33 cellular contexts compared by ENCODE assay signal in the genomic region with DNA sequence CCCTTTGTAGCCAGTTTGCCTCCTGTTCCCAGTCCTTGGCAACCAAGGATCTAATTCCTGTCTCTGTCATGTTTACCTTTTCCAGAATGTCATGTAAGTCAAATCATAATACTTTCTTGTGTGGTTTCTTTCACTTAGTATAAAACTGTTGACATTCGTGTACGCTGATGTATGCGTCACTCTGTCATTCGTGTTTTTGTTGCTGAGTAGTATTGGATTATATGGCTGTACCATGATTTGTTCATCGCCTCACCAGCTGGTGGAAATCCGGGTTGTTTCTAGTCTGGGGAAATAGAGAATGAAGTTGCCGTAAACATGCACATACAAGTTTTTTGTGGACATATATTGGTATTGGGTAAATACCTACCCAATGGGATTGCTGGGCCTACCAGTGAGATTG.
"Had no signal": no experiment of that assay in that cellular context is flagged by ENCODE, and none has a peak within 500 bp of the region (broad histone marks: within the 10 kb centered on the region; RNA-seq: fewer than 3 reads in every experiment).

No MANE protein-coding gene starts in this region.

- H3K4me3 ChIP-seq: cardiac muscle cell, coronary artery, dorsolateral prefrontal cortex, heart right ventricle, lower lobe of right lung, smooth muscle cell, stomach, tibial nerve had no signal

- ATAC-seq: activated CD8-positive, alpha-beta T cell treated with anti-CD3 and anti-CD28 coated beads for 36 hours; activated naive CD8-positive, alpha-beta T cell treated with anti-CD3 and anti-CD28 coated beads, Interleukin-2, amount 50 U/mL, for 24 hours; activated T-cell treated with anti-CD3 and anti-CD28 coated beads, Interleukin-2, amount 50 U/mL, for 4 hours; activated T-helper 17 cell treated with anti-CD3 and anti-CD28 coated beads, Interleukin-2, amount 50 U/mL, for 72 hours; heart right ventricle; left lobe of liver; lower lobe of right lung; SK-N-SH treated with all-trans-retinoic acid at 6 μM for 48 hours; stimulated activated naive B cell treated with anti-CD40 and anti-IgM and Interleukin-4, amounts not matched to agents 10 μg/mL and 1 μg/mL and 100 μg/mL, for 72 hours; T-helper 17 cell had no signal

- H3K27me3 ChIP-seq: cardiac muscle cell, dorsolateral prefrontal cortex, heart right ventricle, neutrophil, stomach, tibial nerve had no signal

- H3K27ac ChIP-seq: cardiac muscle cell, coronary artery, dorsolateral prefrontal cortex, lower lobe of right lung, neutrophil, tibial nerve had no signal

- H3K4me3 Mint-ChIP-seq: activated CD8-positive, alpha-beta T cell treated with anti-CD3 and anti-CD28 coated beads for 36 hours; activated naive CD4-positive, alpha-beta T cell treated with anti-CD3 and anti-CD28 coated beads, Interleukin-2, amount 50 U/mL, for 24 hours; activated naive CD8-positive, alpha-beta T cell treated with anti-CD3 and anti-CD28 coated beads, Interleukin-2, amount 50 U/mL, for 24 hours; activated T-cell treated with anti-CD3 and anti-CD28 coated beads, Interleukin-2, amount 50 U/mL, for 4 hours; activated T-helper 17 cell treated with anti-CD3 and anti-CD28 coated beads, Interleukin-2, amount 50 U/mL, for 72 hours; nephron progenitor cell; stimulated activated naive B cell treated with anti-CD40 and anti-IgM and Interleukin-4, amounts not matched to agents 10 μg/mL and 1 μg/mL and 100 μg/mL, for 72 hours; T-helper 17 cell had no signal

- H3K9me3 Mint-ChIP-seq: activated CD8-positive, alpha-beta T cell treated with anti-CD3 and anti-CD28 coated beads for 36 hours; activated naive CD4-positive, alpha-beta T cell treated with anti-CD3 and anti-CD28 coated beads, Interleukin-2, amount 50 U/mL, for 24 hours; activated naive CD8-positive, alpha-beta T cell treated with anti-CD3 and anti-CD28 coated beads, Interleukin-2, amount 50 U/mL, for 24 hours; activated T-cell treated with anti-CD3 and anti-CD28 coated beads, Interleukin-2, amount 50 U/mL, for 4 hours; activated T-helper 17 cell treated with anti-CD3 and anti-CD28 coated beads, Interleukin-2, amount 50 U/mL, for 72 hours; nephron progenitor cell had no signal

- H3K4me2 ChIP-seq: smooth muscle cell had no signal

- DNase-seq: activated CD4-positive, alpha-beta T cell treated with anti-CD3 and anti-CD28 coated beads for 1 hour; activated CD4-positive, alpha-beta T cell treated with anti-CD3 and anti-CD28 coated beads, Interleukin-2, amount 50 U/mL, for 1 hour; activated CD8-positive, alpha-beta T cell treated with anti-CD3 and anti-CD28 coated beads for 36 hours; activated gamma-delta T cell treated with Interleukin-2 at 50 U/mL for 16 hours; activated naive CD8-positive, alpha-beta T cell treated with anti-CD3 and anti-CD28 coated beads, Interleukin-2, amount 50 U/mL, for 24 hours; activated T-cell treated with anti-CD3 and anti-CD28 coated beads, Interleukin-2, amount 50 U/mL, for 4 hours; cerebellar nuclear complex; dorsolateral prefrontal cortex; effector memory CD4-positive, alpha-beta T cell; erythroblast; foreskin fibroblast; heart right ventricle; kidney glomerular epithelial cell; lower lobe of right lung; mesendoderm; nephron progenitor cell; retina; stimulated activated CD4-positive, alpha-beta T cell treated with anti-CD3 and anti-CD28 coated beads, Interleukin-1b, Interleukin-23, amount 100 ng/mL, for 48 hours; stimulated activated CD4-positive, alpha-beta T cell treated with anti-CD3 and anti-CD28 coated beads, Interleukin-4, amount 100 ng/mL, for 4 hours; stimulated activated CD8-positive, alpha-beta memory T cell treated with anti-CD3 and anti-CD28 coated beads, Interleukin-4, amount 100 ng/mL, for 48 hours; stimulated activated naive B cell treated with anti-CD40 and anti-IgM and Interleukin-4, amounts not matched to agents 10 μg/mL and 1 μg/mL and 100 μg/mL, for 72 hours; stomach; T-helper 17 cell; T1000 had no signal

- H3K36me3 ChIP-seq: cardiac muscle cell, heart right ventricle, lower lobe of right lung, neutrophil, stomach, tibial nerve had no signal

- H3K9me3 ChIP-seq: heart right ventricle, lower lobe of right lung, neutrophil, stomach, tibial nerve had no signal

- H3K4me1 Mint-ChIP-seq: activated naive CD4-positive, alpha-beta T cell treated with anti-CD3 and anti-CD28 coated beads, Interleukin-2, amount 50 U/mL, for 24 hours; activated naive CD8-positive, alpha-beta T cell treated with anti-CD3 and anti-CD28 coated beads, Interleukin-2, amount 50 U/mL, for 24 hours had no signal

- H3K27ac Mint-ChIP-seq: activated CD8-positive, alpha-beta T cell treated with anti-CD3 and anti-CD28 coated beads for 36 hours; activated naive CD4-positive, alpha-beta T cell treated with anti-CD3 and anti-CD28 coated beads, Interleukin-2, amount 50 U/mL, for 24 hours; activated naive CD8-positive, alpha-beta T cell treated with anti-CD3 and anti-CD28 coated beads, Interleukin-2, amount 50 U/mL, for 24 hours; activated T-helper 17 cell treated with anti-CD3 and anti-CD28 coated beads, Interleukin-2, amount 50 U/mL, for 72 hours; nephron progenitor cell; stimulated activated naive B cell treated with anti-CD40 and anti-IgM and Interleukin-4, amounts not matched to agents 10 μg/mL and 1 μg/mL and 100 μg/mL, for 72 hours; T-helper 17 cell had no signal
